In the genomic region with DNA sequence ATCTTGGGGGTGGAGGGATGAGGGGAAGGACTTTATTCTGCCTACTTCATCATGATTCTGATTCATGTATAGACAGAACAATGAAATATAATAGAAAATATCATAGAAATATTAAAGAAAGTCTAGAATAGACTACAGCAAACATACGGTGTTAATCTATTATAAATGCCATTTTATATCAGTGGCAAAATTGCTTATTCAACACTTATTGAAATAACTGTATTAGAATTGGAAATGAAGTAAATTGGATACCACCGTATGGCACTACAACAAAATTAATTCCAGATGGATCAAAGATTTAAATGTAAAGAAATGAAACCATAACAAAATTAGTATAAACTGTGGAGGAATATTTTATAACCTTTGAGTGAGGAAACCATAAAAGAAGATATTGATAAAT, we compare ENCODE assay signal across 7 cellular contexts.
"Had no signal": no experiment of that assay in that cellular context is flagged by ENCODE, and none has a peak within 500 bp of the region (broad histone marks: within the 10 kb centered on the region; RNA-seq: fewer than 3 reads in every experiment).

No MANE protein-coding gene starts in this region.

- H3K9ac ChIP-seq: KMS-11 had no signal

- H3K27ac ChIP-seq: HL-60, KMS-11 had no signal

- H3K4me2 ChIP-seq: KMS-11 had no signal

- FAIRE-seq: HepG2, HTR-8/SVneo had no signal

- ATAC-seq: HepG2 had no signal

- DNase-seq: IMR-90, KBM-7, KG1 had no signal
